In the genomic region with DNA sequence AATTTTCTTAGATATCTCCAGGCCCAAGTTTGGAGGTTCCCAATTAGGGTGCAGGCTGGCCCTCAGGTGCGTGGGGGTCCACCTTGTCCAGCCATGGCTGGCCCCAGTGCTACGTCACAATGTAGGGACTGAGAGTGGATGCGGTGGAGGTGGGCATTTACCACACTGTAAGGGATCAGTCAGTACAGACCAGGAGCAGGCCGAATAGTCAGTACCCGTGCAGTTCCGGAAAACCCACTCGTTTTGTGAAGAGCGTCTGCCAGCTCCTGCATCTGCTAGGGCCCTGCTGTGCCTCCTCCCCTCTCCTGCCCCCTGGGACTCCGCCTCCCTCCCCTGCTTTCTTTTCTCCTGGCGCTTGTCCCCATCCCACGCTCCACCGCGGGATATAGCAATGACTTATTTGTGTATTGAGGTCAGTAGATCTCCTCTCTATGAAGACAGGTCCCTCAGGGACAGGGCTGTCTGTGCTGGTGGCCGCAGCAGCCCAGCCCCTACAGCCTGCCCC, we compare ENCODE assay signal across 11 cellular contexts. TPM values are rescaled to one million over a fixed set of nuclear protein-coding genes. Genes with fewer than 3 reads are reported as not detected.
DNase-seq lines count a peak whose midpoint lies in the region; ATAC-seq and TF ChIP-seq lines count a peak whose summit lies in the region.
"Had no signal": no experiment of that assay in that cellular context is flagged by ENCODE, and none has a peak within 500 bp of the region (broad histone marks: within the 10 kb centered on the region; RNA-seq: fewer than 3 reads in every experiment).

No MANE protein-coding gene starts in this region.

- peaks cover 10 to 41% of the 10 kb centered on the region in 2 donors for H3K4me1 ChIP-seq in thoracic aorta (ENCODE audit: control insufficient read depth in 1 of 2, low read depth in 2 of 2)
- H3K4me1 ChIP-seq: colonic mucosa had no signal

- DNase-seq in NCI-H1436 (lab: John Stamatoyannopoulos, UW), result peak; percentile 26
- no peak for DNase-seq in NCI-H1436 treated with DMSO at 0.1 percent for 48 hours (lab: John Stamatoyannopoulos, UW)
- DNase-seq in RWPE1 (ENCODE audit: low spot score), result no peak
- DNase-seq in fibroblast of pulmonary artery (ENCODE audit: low read depth), result peak; percentile 70
- no peak for DNase-seq in thoracic aorta (ENCODE audit: low spot score)
- no peak for DNase-seq in activated CD8-positive, alpha-beta memory T cell treated with anti-CD3 and anti-CD28 coated beads, Interleukin-2, amount 50 U/mL, for 48 hours
- DNase-seq: stimulated activated CD4-positive, alpha-beta T cell treated with anti-CD3 and anti-CD28 coated beads, Interleukin-12 subunit alpha, Interleukin-12 subunit beta, amount 100 ng/mL, for 4 hours had no signal

- no peaks in the 10 kb centered on the region for H3K9me3 ChIP-seq in thoracic aorta
- H3K9me3 ChIP-seq: colonic mucosa, transverse colon had no signal

- TF ChIP-seq CTCF in RWPE1 (conservative IDR thresholded peaks at IDR 0.05; ENCODE audit: low read depth) (no peak), fibroblast of pulmonary artery (IDR thresholded peaks at IDR 0.05; ENCODE audit: low read length, missing control alignments) (no peak), thoracic aorta (IDR thresholded peaks at IDR 0.05) (no peak)

- H3K27me3 ChIP-seq in thoracic aorta (replicated peaks; ENCODE audit: insufficient read depth), result no peaks in the 10 kb centered on the region
- H3K27me3 ChIP-seq: colonic mucosa, transverse colon had no signal

- ATAC-seq in thoracic aorta (ENCODE audit: insufficient number of reproducible peaks, low FRiP score, low read depth) (no peak), GM21526 (IDR thresholded peaks at IDR 0.05; ENCODE audit: low FRiP score, unreplicated experiment) (no peak), HG03460 (IDR thresholded peaks at IDR 0.05; ENCODE audit: unreplicated experiment) (no peak)

- POLR2A ChIA-PET in RWPE1 (lab: Yijun Ruan, JAX; ENCODE audit: low non-redundant PET), result no interaction called here

- H3K27ac ChIP-seq in RWPE1 (peak overlapping the region; percentile 44; the same call in 1 of the 2 replicates), thoracic aorta (no peak overlapping the region)
- H3K27ac ChIP-seq: colonic mucosa, transverse colon had no signal

- CTCF ChIA-PET in RWPE1 (lab: Yijun Ruan, JAX), result interaction anchor here (0.5 to 0.6 kb wide), 2 partner anchors 18 to 301 kb away, joined by 3 to 6 read pairs; no protein-coding TSS in a partner anchor

- H3K4me3 ChIP-seq in fibroblast of pulmonary artery (replicated peaks; ENCODE audit: low read depth, low read length) (no peak overlapping the region), thoracic aorta (peak overlapping the region; percentile 56)
- H3K4me3 ChIP-seq: colonic mucosa, transverse colon had no signal

- H3K36me3 ChIP-seq in thoracic aorta, result no peaks in the 10 kb centered on the region
- H3K36me3 ChIP-seq: colonic mucosa, transverse colon had no signal

RNA-seq across cellular contexts. Expression of gene SEPTIN5, which starts 50.4 kb away (rescaled TPM):
- total RNA-seq in thoracic aorta, result 100 to 1,000 TPM in 1 of 2 donors, 10 to 100 TPM in 1; 47.7 to 147 TPM

RNA-seq across cellular contexts. Expression of gene GP1BB, which starts 59.5 kb away (rescaled TPM):
- 10 to 100 TPM; 13.1 to 30.3 TPM for total RNA-seq in thoracic aorta

Comparison
In these comparisons a context has a peak if more than half of its experiments do, and no peak if none do; other contexts are left out.
1. DNase-seq: peak in NCI-H1436 (single experiment) and fibroblast of pulmonary artery (single experiment); none in NCI-H1436 treated with DMSO at 0.1 percent for 48 hours (single experiment), RWPE1 (single experiment), thoracic aorta (single experiment) and activated CD8-positive, alpha-beta memory T cell treated with anti-CD3 and anti-CD28 coated beads, Interleukin-2, amount 50 U/mL, for 48 hours (single experiment).